19 cellular contexts compared by ENCODE assay signal in the genomic region with DNA sequence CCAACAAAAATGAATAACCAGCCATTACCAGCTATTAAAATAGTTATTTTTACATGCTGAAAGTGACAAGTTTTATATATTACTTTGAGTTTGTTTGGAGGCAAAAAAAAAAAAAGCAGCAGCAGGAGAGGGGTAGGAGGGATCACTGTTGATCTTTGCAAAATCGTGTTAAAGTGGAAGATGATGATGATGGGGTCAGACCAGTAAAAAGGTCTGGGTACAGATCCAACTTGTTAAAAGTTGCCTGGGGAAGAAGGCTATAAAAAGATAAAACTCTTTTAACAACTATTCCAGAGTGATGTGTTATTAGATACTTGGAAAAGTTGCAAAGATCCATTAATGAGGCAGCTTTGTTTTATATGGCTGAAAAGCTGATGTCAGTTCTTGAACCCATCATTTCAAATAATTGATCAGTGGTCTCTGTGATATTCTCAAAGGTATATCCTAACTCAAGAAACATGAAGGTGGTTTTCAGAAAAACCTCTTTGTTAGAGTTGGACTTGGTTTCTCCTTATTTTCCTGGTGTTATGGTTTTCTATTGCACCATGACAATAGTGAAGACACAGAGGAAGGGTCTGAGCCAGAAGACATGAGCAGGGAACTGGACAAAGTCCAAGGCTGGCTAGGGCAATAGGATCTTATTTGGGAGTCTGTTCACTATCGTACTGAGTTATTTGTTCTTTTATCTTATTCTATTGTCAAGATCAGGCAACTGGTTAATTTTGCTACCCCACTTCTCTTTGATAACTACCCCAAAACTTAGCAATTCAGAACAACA. TPM values are rescaled to one million over a fixed set of nuclear protein-coding genes. Genes with fewer than 3 reads are reported as not detected.
DNase-seq lines count a peak whose midpoint lies in the region; ATAC-seq, FAIRE-seq and TF ChIP-seq lines count a peak whose summit lies in the region.
"Had no signal": no experiment of that assay in that cellular context is flagged by ENCODE, and none has a peak within 500 bp of the region (broad histone marks: within the 10 kb centered on the region; RNA-seq: fewer than 3 reads in every experiment).

No MANE protein-coding gene starts in this region.

- no peak overlapping the region for H2AFZ ChIP-seq in H1 (ENCODE audit: low read length)

- H3K36me3 ChIP-seq in H1 (ENCODE audit: control insufficient read depth in 2 of 4, insufficient read depth in 4 of 4, low read length in 3 of 4), result no peaks in the 10 kb centered on the region
- no peaks in the 10 kb centered on the region for H3K36me3 ChIP-seq in upper lobe of left lung

- no peak overlapping the region for H2BK20ac ChIP-seq in H1 (ENCODE audit: low read length)

- TF ChIP-seq CTCF in H1 (IDR thresholded peaks at IDR 0.05; ENCODE audit: control extremely low read depth in 1 of 3, insufficient read depth in 1 of 3, low read depth in 1 of 3, low read length in 3 of 3) (no peak), osteocyte (IDR thresholded peaks at IDR 0.05) (no peak), upper lobe of left lung (IDR thresholded peaks at IDR 0.05) (no peak)

- H3K23ac ChIP-seq in H1 (ENCODE audit: insufficient read length), result no peak overlapping the region

- peaks cover 58% of the 10 kb centered on the region for H3K36me3 Mint-ChIP-seq in osteocyte (ENCODE audit: unreplicated experiment)

- H3K23me2 ChIP-seq in H1 (ENCODE audit: low read depth, low read length), result no peaks in the 10 kb centered on the region

- DNase-seq in right cardiac atrium (no peak), cardiac septum (ENCODE audit: low spot score) (no peak), H1 (ENCODE audit: low read depth in 1 of 2, low spot score in 2 of 2) (no peak), osteocyte (ENCODE audit: extremely low spot score, unreplicated experiment) (no peak), upper lobe of left lung (no peak), mesenteric fat pad (ENCODE audit: low spot score) (no peak)
- DNase-seq: BE2C; Caco-2; CD4-positive, alpha-beta T cell; GDM1; KG1; MV-4-11; NCI-H1694 treated with DMSO at 0.1 percent for 48 hours; NCI-H510A; NCI-H774; RPMI8226; SIG-M5 had no signal

- TF ChIP-seq POLR2A in H1 (IDR thresholded peaks at IDR 0.05; ENCODE audit: control extremely low read depth in 1 of 2, low read depth in 2 of 2, low read length in 2 of 2) (no peak), upper lobe of left lung (IDR thresholded peaks at IDR 0.05) (no peak)

- no peak overlapping the region for H3K4me3 ChIP-seq in right cardiac atrium (ENCODE audit: low read length)
- H3K4me3 ChIP-seq in H1 (ENCODE audit: extremely low read depth in 1 of 4, insufficient read depth in 2 of 4, low read depth in 3 of 4, low read length in 4 of 4), result no peak overlapping the region
- H3K4me3 ChIP-seq in upper lobe of left lung, result no peak overlapping the region

- H3K18ac ChIP-seq in H1 (ENCODE audit: extremely low read depth, low read length), result no peak overlapping the region

- H3K14ac ChIP-seq in H1 (ENCODE audit: insufficient read length), result no peak overlapping the region

- H3K9me3 Mint-ChIP-seq in osteocyte (ENCODE audit: unreplicated experiment), result peaks cover 5% of the 10 kb centered on the region
- H3K9me3 Mint-ChIP-seq: CD4-positive, alpha-beta T cell had no signal

- no peak overlapping the region for H3K4me3 Mint-ChIP-seq in osteocyte (ENCODE audit: unreplicated experiment)
- H3K4me3 Mint-ChIP-seq: CD4-positive, alpha-beta T cell had no signal

- H3K9me3 ChIP-seq in right cardiac atrium (ENCODE audit: control insufficient read depth, low read length) (no peaks in the 10 kb centered on the region), H1 (ENCODE audit: insufficient read depth in 2 of 2, low read depth in 1 of 2, low read length in 1 of 2) (no peaks in the 10 kb centered on the region), upper lobe of left lung (no peaks in the 10 kb centered on the region)
- H3K9me3 ChIP-seq: BE2C, Caco-2 had no signal

- peaks cover 66% of the 10 kb centered on the region for H3K4me1 Mint-ChIP-seq in osteocyte (ENCODE audit: unreplicated experiment)

- no peak overlapping the region for H3K4me2 ChIP-seq in H1 (ENCODE audit: insufficient read depth in 1 of 2, low read depth in 2 of 2, low read length in 2 of 2)

- H3K27me3 Mint-ChIP-seq in osteocyte (ENCODE audit: unreplicated experiment), result no peaks in the 10 kb centered on the region

- H3K9ac ChIP-seq in H1 (replicated peaks in 1 of 4; ENCODE audit: extremely low read depth in 1 of 4, low read depth in 3 of 4, low read length in 3 of 4), result no peak overlapping the region

- no peak overlapping the region for H2BK15ac ChIP-seq in H1 (ENCODE audit: low read length)

- TF ChIP-seq RAD21 in H1 (IDR thresholded peaks at IDR 0.05 in 1 of 2, conservative IDR thresholded peaks at IDR 0.05 in 1 of 2; ENCODE audit: low read depth in 2 of 2, low read length in 2 of 2), result no peak

- no peak overlapping the region for H3K56ac ChIP-seq in H1 (replicated peaks; ENCODE audit: insufficient read length, low read depth, low read length)

- no peak overlapping the region for H4K5ac ChIP-seq in H1 (ENCODE audit: insufficient read length, low read depth, low read length)

- POLR2A ChIA-PET in H1 (lab: Charles Lee; ENCODE audit: partially characterized antibody), result no interaction called here

- ATAC-seq in right cardiac atrium (peak; percentile 38 to 53), upper lobe of left lung (ENCODE audit: low FRiP score in 2 of 2) (no peak), GM21786 (IDR thresholded peaks at IDR 0.05; ENCODE audit: unreplicated experiment) (no peak)

- FAIRE-seq in H1 (lab: Jason Lieb, UNC), result peak; percentile 13
- FAIRE-seq: A204.1 had no signal

- H3K4me1 ChIP-seq in right cardiac atrium (ENCODE audit: control insufficient read depth, insufficient read depth, low read length) (peaks cover 3% of the 10 kb centered on the region), H1 (replicated peaks in 1 of 4; ENCODE audit: control insufficient read depth in 3 of 4, insufficient read depth in 4 of 4, low read length in 3 of 4) (no peaks in the 10 kb centered on the region), upper lobe of left lung (no peaks in the 10 kb centered on the region)
- H3K4me1 ChIP-seq: BE2C had no signal

- no peak overlapping the region for H3K4ac ChIP-seq in H1 (replicated peaks; ENCODE audit: insufficient read length, low read depth, low read length)

- no peak overlapping the region for H2BK12ac ChIP-seq in H1 (ENCODE audit: low read depth, low read length)

- no peaks in the 10 kb centered on the region for H3K79me2 ChIP-seq in H1 (ENCODE audit: control insufficient read depth in 1 of 2, insufficient read depth in 2 of 2, low read length in 2 of 2)

- no peaks in the 10 kb centered on the region for H3K27me3 ChIP-seq in right cardiac atrium (ENCODE audit: control insufficient read depth, insufficient read depth)
- no peaks in the 10 kb centered on the region for H3K27me3 ChIP-seq in H1 (replicated peaks in 1 of 4; ENCODE audit: control insufficient read depth in 3 of 4, extremely low read depth in 1 of 4, insufficient read depth in 3 of 4, low read length in 3 of 4)
- no peaks in the 10 kb centered on the region for H3K27me3 ChIP-seq in upper lobe of left lung
- H3K27me3 ChIP-seq: BE2C had no signal

- intact Hi-C loops in right cardiac atrium (cut with DNase I) (loop anchor here in 1 of 4 donors (5.0 kb wide), 1 partner anchor 43 kb away; a partner anchor contains a TSS), cardiac septum (cut with DNase I) (no loop called here)

- H3K27ac ChIP-seq in right cardiac atrium (ENCODE audit: low read length) (peak overlapping the region; percentile 42), H1 (ENCODE audit: low read depth, low read length) (no peak overlapping the region), upper lobe of left lung (no peak overlapping the region)

- no peak for TF ChIP-seq EP300 in H1 (IDR thresholded peaks at IDR 0.05; ENCODE audit: borderline replicate concordance in 1 of 2, low read depth in 2 of 2, low read length in 2 of 2)
- no peak for TF ChIP-seq EP300 in upper lobe of left lung (IDR thresholded peaks at IDR 0.05)

- H2BK120ac ChIP-seq in H1 (replicated peaks; ENCODE audit: low read depth, low read length), result no peak overlapping the region

- H2BK5ac ChIP-seq in H1 (ENCODE audit: low read depth, low read length), result no peak overlapping the region

- no peaks in the 10 kb centered on the region for H3K79me1 ChIP-seq in H1 (ENCODE audit: low read depth, low read length)

- WGBS in right cardiac atrium, result 35% methylated on average over 2 of the region's 2 CpGs
- WGBS in H1 (ENCODE audit: extremely low coverage in 1 of 2, insufficient coverage in 1 of 2, insufficient read length in 1 of 2, insufficient replicate concordance in 2 of 2, low coverage in 1 of 2, low lambda C conversion rate in 2 of 2, missing lambda C conversion rate in 1 of 2), 2 experiments, result 91% methylated on average over 2 of the region's 2 CpGs; no CpG with 5 or more reads in 1 of the 2 experiments
- WGBS in upper lobe of left lung, 2 donors, result 52 to 57% methylated on average over 2 of the region's 2 CpGs

- H3K27ac Mint-ChIP-seq in osteocyte (ENCODE audit: unreplicated experiment), result peak overlapping the region; percentile 66
- H3K27ac Mint-ChIP-seq: CD4-positive, alpha-beta T cell had no signal

- H4K91ac ChIP-seq in H1 (replicated peaks; ENCODE audit: insufficient read length, low read length), result no peak overlapping the region

- H2AK5ac ChIP-seq in H1 (ENCODE audit: low read depth, low read length), result no peak overlapping the region

- no peak overlapping the region for H4K8ac ChIP-seq in H1 (ENCODE audit: extremely low read depth, insufficient read depth, low read length)

- H4K20me1 ChIP-seq in H1 (replicated peaks in 1 of 2; ENCODE audit: control insufficient read depth in 1 of 2, insufficient read depth in 2 of 2, low read length in 2 of 2), result no peaks in the 10 kb centered on the region

- CTCF ChIA-PET in H1 (lab: Charles Lee; ENCODE audit: partially characterized antibody), result interaction anchor here (0.7 to 5.1 kb wide), 21 partner anchors 8 to 428 kb away, joined by 3 to 22 read pairs (median 3); no protein-coding TSS in a partner anchor

TF ChIP-seq in H1, 55 proteins besides CTCF, POLR2A, EP300 and RAD21 (continues in another document):
- no peak for TF ChIP-seq TAF1 (IDR thresholded peaks at IDR 0.05; ENCODE audit: low read depth, low read length)
- TF ChIP-seq JUN (IDR thresholded peaks at IDR 0.05; ENCODE audit: low read depth, low read length), result no peak

RNA-seq across cellular contexts. Expression of a gene that starts 44.8 kb away (rescaled TPM):
- total RNA-seq in right cardiac atrium (10 to 100 TPM; 43.3 to 99.8 (median 66.2) TPM), cardiac septum (15.4 TPM), osteocyte (181 and 195 TPM in 2 replicates), upper lobe of left lung (10 to 100 TPM in 3 of 6 donors, 1 to 10 TPM in 3; 7.3 to 32.2 (median 10.2) TPM), mesenteric fat pad (3.6 TPM)
- polyA plus RNA-seq in right cardiac atrium (21.9 TPM), H1 (2011; rRNA removed) (1.6 and 1.7 TPM in 2 replicates)
- total RNA-seq in H1 (2021; fragmentation: NEBNext Ultra II Directional; extraction: Animal tissue kit (Norgen Biotek cat#: 25700)), result 3.3 TPM in 2 replicates
- 2.3 TPM for polyA plus RNA-seq in H1 (2011; cell fraction: cytosol; rRNA removed)
- 1.3 TPM for polyA plus RNA-seq in H1 (2011; cell fraction: nucleus; rRNA removed)
- 1.1 to 2.2 TPM (median 2.0 TPM) in 4 replicates for polyA plus RNA-seq in H1 (2012, experiment 1 of 2)
- 0.22 TPM for polyA plus RNA-seq in H1 (2012, experiment 2 of 2)
- polyA plus RNA-seq in H1 (2013, experiment 1 of 2), result 3.0 TPM
- 2.5 TPM for polyA plus RNA-seq in H1 (2013, experiment 2 of 2)
- 4.5 and 6.2 TPM in 2 replicates for polyA minus RNA-seq in H1 (2011; rRNA and poly(A)+ RNA removed)
- polyA minus RNA-seq in H1 (2011; cell fraction: cytosol; rRNA and poly(A)+ RNA removed), result 4.8 TPM
- polyA minus RNA-seq in H1 (2011; cell fraction: nucleus; rRNA and poly(A)+ RNA removed), result 10.2 TPM
- total RNA-seq: CD4-positive, alpha-beta T cell had no signal

Comparison
In these comparisons a context has a peak if more than half of its experiments do, and no peak if none do; other contexts are left out.
1. ATAC-seq: peak in right cardiac atrium (2 of 2); none in upper lobe of left lung (0 of 2) and GM21786 (single experiment).